ENCODE assay signal across 8 cellular contexts in the genomic region with DNA sequence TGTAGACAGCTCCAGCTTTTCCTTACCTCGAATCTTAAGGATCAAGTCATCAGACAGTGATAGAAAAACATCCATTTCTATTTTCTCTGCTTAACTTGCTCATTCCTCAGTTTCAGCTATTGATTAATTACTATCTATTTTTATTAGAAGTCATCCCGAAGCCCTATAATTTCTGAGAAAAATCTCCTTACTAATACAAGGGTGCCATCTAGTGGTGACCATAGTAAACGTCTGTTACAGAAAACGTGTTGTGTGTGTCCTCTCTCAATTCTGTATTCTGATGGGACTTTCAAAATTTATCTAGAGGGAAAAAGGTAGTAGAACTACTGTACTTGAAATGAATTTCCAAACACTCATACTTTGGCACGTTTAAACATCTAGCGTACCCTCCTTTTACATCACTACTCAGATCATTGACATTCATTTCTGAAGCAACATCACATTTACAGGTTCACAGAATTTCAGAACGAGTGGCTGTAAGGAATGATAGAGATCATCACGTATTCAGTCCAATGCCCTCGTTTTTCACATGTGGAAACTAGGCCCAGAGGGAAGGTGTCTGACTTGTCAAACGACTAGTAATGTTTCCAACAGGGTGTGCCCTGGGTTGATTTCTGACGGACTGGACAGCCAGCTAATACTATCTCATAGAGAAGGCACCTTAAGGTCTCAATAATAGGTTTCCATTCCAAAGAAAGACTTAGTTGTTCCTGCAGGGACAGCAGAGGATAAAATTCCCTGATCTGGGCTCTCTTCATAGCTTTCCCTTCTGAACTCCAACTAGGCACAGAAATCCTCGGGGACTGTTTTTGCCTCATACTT. TPM values are rescaled to one million over a fixed set of nuclear protein-coding genes. Genes with fewer than 3 reads are reported as not detected.
DNase-seq lines count a peak whose midpoint lies in the region; ATAC-seq and TF ChIP-seq lines count a peak whose summit lies in the region.

No MANE protein-coding gene starts in this region.

- H3K4me3 ChIP-seq in HAP-1 (no peak overlapping the region), kidney epithelial cell (ENCODE audit: low read depth, low read length) (no peak overlapping the region), thoracic aorta (no peak overlapping the region)

- no peak overlapping the region for H3K27ac Mint-ChIP-seq in MCF 10A (ENCODE audit: low read depth, unreplicated experiment)

- no peaks in the 10 kb centered on the region for H3K9me3 ChIP-seq in HAP-1
- peaks cover 4% of the 10 kb centered on the region for H3K9me3 ChIP-seq in thoracic aorta

- CTCF ChIA-PET in MCF 10A (lab: Yijun Ruan, JAX): interaction anchor here (0.6 to 4.9 kb wide), 42 partner anchors 7 to 1768 kb away, joined by 3 to 62 read pairs (median 4); a partner anchor contains a TSS

- peaks cover 6% of the 10 kb centered on the region for H3K9me3 Mint-ChIP-seq in MCF 10A (ENCODE audit: unreplicated experiment)

- H3K36me3 Mint-ChIP-seq in MCF 10A (ENCODE audit: insufficient read depth, unreplicated experiment): peaks cover 83% of the 10 kb centered on the region

- no TSS peak for BruUV-seq in MCF 10A (replicated peaks; lab: Mats Ljungman, UMichigan)

- no peak overlapping the region for H3K4me3 Mint-ChIP-seq in MCF 10A (ENCODE audit: unreplicated experiment)

- TF ChIP-seq CTCF in MCF 10A (IDR thresholded peaks at IDR 0.05; ENCODE audit: unreplicated experiment): peak; percentile 72
- TF ChIP-seq CTCF in kidney epithelial cell (IDR thresholded peaks at IDR 0.05; ENCODE audit: insufficient read depth, low read length, poor library complexity, severe bottlenecking): peak; percentile 67
- peak; percentile 81 for TF ChIP-seq CTCF in thoracic aorta (IDR thresholded peaks at IDR 0.05)

- no peak overlapping the region for H3K27ac ChIP-seq in thoracic aorta

- H3K27me3 ChIP-seq in HAP-1 (ENCODE audit: low read depth): no peaks in the 10 kb centered on the region
- H3K27me3 ChIP-seq in kidney epithelial cell (ENCODE audit: control insufficient read depth, insufficient read depth, low read length): no peaks in the 10 kb centered on the region
- H3K27me3 ChIP-seq in thoracic aorta (replicated peaks; ENCODE audit: insufficient read depth): no peaks in the 10 kb centered on the region

- H3K4me1 ChIP-seq in HAP-1 (no peaks in the 10 kb centered on the region), thoracic aorta (ENCODE audit: control insufficient read depth in 1 of 2, low read depth in 2 of 2) (no peaks in the 10 kb centered on the region)

- intact Hi-C loops in MCF 10A (cut with micrococcal nuclease): loop anchor here (2.0 kb wide), 2 partner anchors 70 to 230 kb away; no protein-coding TSS in a partner anchor

- no peaks in the 10 kb centered on the region for H3K27me3 Mint-ChIP-seq in MCF 10A (ENCODE audit: insufficient read depth, unreplicated experiment)

- DNase-seq in CD1c-positive myeloid dendritic cell (ENCODE audit: extremely low spot score) (peak; percentile 64), HAP-1 (ENCODE audit: low spot score in 2 of 2) (peak; percentile 40 to 52), NCI-H526 (lab: John Stamatoyannopoulos, UW) (peak; percentile 41 to 63), MCF 10A (ENCODE audit: unreplicated experiment) (peak; percentile 57), kidney epithelial cell (ENCODE audit: low read depth) (no peak), thoracic aorta (ENCODE audit: low spot score) (no peak)
- no peak for DNase-seq in stimulated activated CD8-positive, alpha-beta memory T cell treated with anti-CD3 and anti-CD28 coated beads, Interleukin-4, amount 100 ng/mL, for 48 hours

- peaks cover 11% of the 10 kb centered on the region for H3K4me1 Mint-ChIP-seq in MCF 10A (ENCODE audit: insufficient read depth, unreplicated experiment)

- POLR2A ChIA-PET in MCF 10A (lab: Yijun Ruan, JAX): interaction anchor here (0.6 to 1.2 kb wide), 3 partner anchors 15 to 932 kb away, joined by 3 read pairs; no protein-coding TSS in a partner anchor

- in situ Hi-C loops in HAP-1 (cut with MboI; ENCODE audit: low sequenced_read_pairs): loop anchor here (5.0 kb wide), 1 partner anchor 227 kb away; no protein-coding TSS in a partner anchor

- H3K36me3 ChIP-seq in HAP-1 (replicated peaks) (peaks cover 12% of the 10 kb centered on the region), kidney epithelial cell (ENCODE audit: control insufficient read depth, insufficient read depth, low read length) (no peaks in the 10 kb centered on the region), thoracic aorta (no peaks in the 10 kb centered on the region)

- ATAC-seq in thoracic aorta (ENCODE audit: insufficient number of reproducible peaks, low FRiP score, low read depth) (no peak), HG03571 (IDR thresholded peaks at IDR 0.05; ENCODE audit: unreplicated experiment) (no peak)

RNA-seq across cellular contexts. Expression of a gene that starts 25.6 kb away (rescaled TPM):
- total RNA-seq in MCF 10A (2022) (76.5 and 97.7 TPM in 2 replicates), kidney epithelial cell (25.2 and 25.5 TPM in 2 replicates), thoracic aorta (10 to 100 TPM; 18.8 to 22.6 TPM)

Comparison
In these comparisons a context has a peak if more than half of its experiments do, and no peak if none do; other contexts are left out.
1. DNase-seq: peak in CD1c-positive myeloid dendritic cell (single experiment), HAP-1 (2 of 2), NCI-H526 (2 of 2) and MCF 10A (single experiment); none in kidney epithelial cell (single experiment), thoracic aorta (single experiment) and stimulated activated CD8-positive, alpha-beta memory T cell treated with anti-CD3 and anti-CD28 coated beads, Interleukin-4, amount 100 ng/mL, for 48 hours (single experiment).
2. Peak in every context shown above with its lines, with median percentiles within 50 percentile points of each other: CTCF ChIP-seq.